Comparison of ENCODE assay signal across 8 cellular contexts in genomic region chr2:26144953-26145680, GRCh38. TPM values are rescaled to one million over a fixed set of nuclear protein-coding genes. Genes with fewer than 3 reads are reported as not detected.
DNase-seq lines count a peak whose midpoint lies in the region; ATAC-seq, FAIRE-seq and TF ChIP-seq lines count a peak whose summit lies in the region.

No MANE protein-coding gene starts in this region.

- H3K27ac ChIP-seq in VCaP (peak overlapping the region; percentile 50), breast epithelium (no peak overlapping the region), keratinocyte (ENCODE audit: control insufficient read depth, insufficient read depth, low read length) (no peak overlapping the region)

- no peaks in the 10 kb centered on the region for H4K20me1 ChIP-seq in keratinocyte (ENCODE audit: control insufficient read depth, extremely low read depth, insufficient read depth, low read length)

- no peak for ATAC-seq in HG03159 (IDR thresholded peaks at IDR 0.05; ENCODE audit: unreplicated experiment)

- no peak overlapping the region for H3K9ac ChIP-seq in keratinocyte (ENCODE audit: control insufficient read depth, extremely low read depth, insufficient read depth, low read length)

- H3K4me1 ChIP-seq in breast epithelium = peaks cover 0 to 3% of the 10 kb centered on the region in 2 donors
- peaks cover 4% of the 10 kb centered on the region for H3K4me1 ChIP-seq in keratinocyte (ENCODE audit: control insufficient read depth, extremely low read depth, insufficient read depth, low read length)

- DNase-seq in NCI-H1417 (lab: John Stamatoyannopoulos, UW) = peak; percentile 42 to 76 (median 76)
- no peak for DNase-seq in NCI-H1417 treated with DMSO at 0.1 percent for 48 hours (lab: John Stamatoyannopoulos, UW)
- DNase-seq in NCI-H1694 treated with DMSO at 0.1 percent for 48 hours (lab: John Stamatoyannopoulos, UW) = peak; percentile 68
- DNase-seq in breast epithelium (ENCODE audit: low spot score in 2 of 2) = no peak
- no peak for DNase-seq in keratinocyte (ENCODE audit: low read depth, low spot score)
- peak; percentile 0 to 43 for DNase-seq in stimulated activated CD4-positive, alpha-beta T cell treated with anti-CD3 and anti-CD28 coated beads, Interleukin-1b, Interleukin-23, amount 100 ng/mL, for 1 hour (ENCODE audit: low read depth in 2 of 2)

- H3K4me3 ChIP-seq in breast epithelium (peak overlapping the region in 1 of 3 donors; percentile 48), keratinocyte (ENCODE audit: control insufficient read depth in 2 of 3, extremely low read depth in 1 of 3, insufficient read depth in 2 of 3, low read depth in 1 of 3, low read length in 3 of 3) (no peak overlapping the region)

- no peak for FAIRE-seq in keratinocyte (lab: Jason Lieb, UNC)

- TF ChIP-seq CTCF in VCaP (conservative IDR thresholded peaks at IDR 0.05) (peak; percentile 83), breast epithelium (IDR thresholded peaks at IDR 0.05) (peak; percentile 76 to 84 (median 81)), keratinocyte (optimal IDR thresholded peaks at IDR 0.05 in 1 of 3, IDR thresholded peaks at IDR 0.05 in 1 of 3, conservative IDR thresholded peaks at IDR 0.05 in 1 of 3; ENCODE audit: extremely low read depth in 1 of 3, insufficient read depth in 2 of 3, low read length in 3 of 3) (peak; percentile 66 to 78 (median 75))

- peak overlapping the region; percentile 43 for H2AFZ ChIP-seq in keratinocyte (ENCODE audit: control insufficient read depth, low read length)

- H3K36me3 ChIP-seq in breast epithelium (no peaks in the 10 kb centered on the region), keratinocyte (ENCODE audit: control insufficient read depth in 2 of 2, extremely low read depth in 1 of 2, insufficient read depth in 2 of 2, low read length in 2 of 2) (no peaks in the 10 kb centered on the region)

- H3K9me3 ChIP-seq in breast epithelium = no peaks in the 10 kb centered on the region
- no peaks in the 10 kb centered on the region for H3K9me3 ChIP-seq in keratinocyte (ENCODE audit: control insufficient read depth, low read depth, low read length)

- no peaks in the 10 kb centered on the region for H3K9me1 ChIP-seq in keratinocyte (ENCODE audit: control insufficient read depth, extremely low read depth, insufficient read depth, low read length)

- dilution Hi-C loops in keratinocyte (cut with MboI; ENCODE audit: extremely low pct_ligation_motif_present, low sequenced_read_pairs) = no loop called here

- H3K27me3 ChIP-seq in breast epithelium (no peaks in the 10 kb centered on the region), keratinocyte (ENCODE audit: control insufficient read depth, extremely low read depth, insufficient read depth, low read length) (no peaks in the 10 kb centered on the region)

- intact Hi-C loops in breast epithelium (cut with DNase I; ENCODE audit: low total_unique reads) = loop anchor here (10.0 kb wide), 1 partner anchor 150 kb away; no protein-coding TSS in a partner anchor

- H3K79me2 ChIP-seq in keratinocyte (ENCODE audit: control insufficient read depth, insufficient read depth, low read length) = no peaks in the 10 kb centered on the region

- TF ChIP-seq POLR2A in breast epithelium (IDR thresholded peaks at IDR 0.05) = no peak

- H3K4me2 ChIP-seq in keratinocyte (ENCODE audit: control insufficient read depth, extremely low read depth, insufficient read depth, low read depth, low read length) = peak overlapping the region; percentile 60

RNA-seq across cellular contexts. Expression of gene GAREM2, which starts 27.8 kb away (rescaled TPM):
- total RNA-seq in breast epithelium = 1 to 10 TPM; 1.2 to 2.0 (median 1.4) TPM
- 0.03 to 0.17 TPM (median 0.06 TPM) in 3 replicates for polyA plus RNA-seq in keratinocyte
- polyA plus RNA-seq in keratinocyte (2011; ENCODE audit: low read depth) = not detected
- polyA plus RNA-seq in keratinocyte (2011; cell fraction: cytosol; rRNA removed) = 0.05 and 0.10 TPM in 2 replicates
- 0.23 and 0.24 TPM in 2 replicates for polyA plus RNA-seq in keratinocyte (2011; cell fraction: nucleus; rRNA removed)
- 0.07 and 0.17 TPM in 2 replicates for polyA plus RNA-seq in keratinocyte (2012; ENCODE audit: low replicate concordance)
- 1.2 TPM in 1 of 3 replicates, not detected in the others for polyA minus RNA-seq in keratinocyte
- polyA minus RNA-seq in keratinocyte (2011; cell fraction: cytosol; rRNA and poly(A)+ RNA removed) = not detected
- not detected in 2 replicates for polyA minus RNA-seq in keratinocyte (2011; cell fraction: nucleus; rRNA and poly(A)+ RNA removed)

Comparison
In these comparisons a context has a peak if more than half of its experiments do, and no peak if none do; other contexts are left out.
1. DNase-seq: peak in NCI-H1417 (3 of 3), NCI-H1694 treated with DMSO at 0.1 percent for 48 hours (single experiment) and stimulated activated CD4-positive, alpha-beta T cell treated with anti-CD3 and anti-CD28 coated beads, Interleukin-1b, Interleukin-23, amount 100 ng/mL, for 1 hour (2 of 2); none in NCI-H1417 treated with DMSO at 0.1 percent for 48 hours (single experiment), breast epithelium (0 of 2) and keratinocyte (single experiment).
2. Peak in every context shown above with its lines, with median percentiles within 50 percentile points of each other: CTCF ChIP-seq.